Comparison of ENCODE assay signal across 8 cellular contexts in genomic region chr17:17044846-17045561, GRCh38. TPM values are rescaled to one million over a fixed set of nuclear protein-coding genes. Genes with fewer than 3 reads are reported as not detected.
DNase-seq lines count a peak whose midpoint lies in the region; ATAC-seq and TF ChIP-seq lines count a peak whose summit lies in the region.

No MANE protein-coding gene starts in this region.

- H4K8ac ChIP-seq in mesenchymal stem cell (ENCODE audit: low read length): peak overlapping the region; percentile 27

- H3K18ac ChIP-seq in mesenchymal stem cell (ENCODE audit: low read depth in 1 of 2, low read length in 2 of 2): peak overlapping the region; percentile 5 to 67

- H3K4me3 ChIP-seq in dorsolateral prefrontal cortex (peak overlapping the region in 58 of 59 donors; percentile 26 to 89 (median 77)), mesenchymal stem cell (ENCODE audit: insufficient read depth in 1 of 2, low read depth in 1 of 2, low read length in 2 of 2) (peak overlapping the region in 1 of 2 experiments; percentile 97), tibial nerve (peak overlapping the region; percentile 11 to 83 (median 58))

- peak in 1 of 2 donors; percentile 38 for TF ChIP-seq POLR2A in tibial nerve (IDR thresholded peaks at IDR 0.05)

- no peak for TF ChIP-seq EP300 in tibial nerve (IDR thresholded peaks at IDR 0.05)

- peak overlapping the region; percentile 94 for H3K9ac ChIP-seq in mesenchymal stem cell (ENCODE audit: low read length)

- no peak overlapping the region for H3K14ac ChIP-seq in mesenchymal stem cell (ENCODE audit: low read length in 2 of 2)

- H3K23ac ChIP-seq in mesenchymal stem cell (ENCODE audit: low read length in 2 of 2): no peak overlapping the region

- H3K9me3 ChIP-seq in mesenchymal stem cell (ENCODE audit: control insufficient read depth, low read length) (no peaks in the 10 kb centered on the region), tibial nerve (no peaks in the 10 kb centered on the region)

- peak overlapping the region; percentile 18 for H3K4me2 ChIP-seq in mesenchymal stem cell (ENCODE audit: low read length, poor library complexity, severe bottlenecking)

- peak overlapping the region; percentile 31 for H2AK5ac ChIP-seq in mesenchymal stem cell (ENCODE audit: low read length, severe bottlenecking)

- H3K4me1 ChIP-seq in mesenchymal stem cell (ENCODE audit: control insufficient read depth, insufficient read depth, low read depth, low read length): peaks cover 18% of the 10 kb centered on the region
- peaks cover 0 to 76% (median 36%) of the 10 kb centered on the region in 4 donors for H3K4me1 ChIP-seq in tibial nerve

- peaks cover 2% of the 10 kb centered on the region for H3K79me1 ChIP-seq in mesenchymal stem cell (replicated peaks; ENCODE audit: low read length, poor library complexity, severe bottlenecking)

- no peak overlapping the region for H2AFZ ChIP-seq in mesenchymal stem cell (ENCODE audit: low read depth, low read length)

- peak overlapping the region; percentile 23 for H4K91ac ChIP-seq in mesenchymal stem cell (ENCODE audit: low read length)

- no peak overlapping the region for H2BK15ac ChIP-seq in mesenchymal stem cell (ENCODE audit: low read depth, poor library complexity, severe bottlenecking)

- no peaks in the 10 kb centered on the region for H3K27me3 ChIP-seq in dorsolateral prefrontal cortex
- no peaks in the 10 kb centered on the region for H3K27me3 ChIP-seq in mesenchymal stem cell (ENCODE audit: control insufficient read depth in 1 of 2, insufficient read depth in 1 of 2, low read length in 2 of 2)
- no peaks in the 10 kb centered on the region for H3K27me3 ChIP-seq in tibial nerve

- intact Hi-C loops in dorsolateral prefrontal cortex (cut with DNase I): loop anchor here in 1 of 2 donors (5.0 to 10.0 kb wide), 2 partner anchors 43 to 60 kb away; no protein-coding TSS in a partner anchor

- no peak for ATAC-seq in HG02981 (IDR thresholded peaks at IDR 0.05; ENCODE audit: unreplicated experiment)
- ATAC-seq in HG03571 (IDR thresholded peaks at IDR 0.05; ENCODE audit: unreplicated experiment): no peak

- peak overlapping the region in 1 of 2 experiments; percentile 42 for H3K4ac ChIP-seq in mesenchymal stem cell (ENCODE audit: low read depth in 1 of 2, low read length in 2 of 2)

- H3K36me3 ChIP-seq in mesenchymal stem cell (ENCODE audit: control insufficient read depth in 1 of 2, insufficient read depth in 2 of 2, low read depth in 1 of 2, low read length in 2 of 2): peaks cover 0 to 3% of the 10 kb centered on the region in 2 experiments
- H3K36me3 ChIP-seq in tibial nerve: no peaks in the 10 kb centered on the region

- no peak overlapping the region for H2BK5ac ChIP-seq in mesenchymal stem cell (ENCODE audit: low read depth, low read length, poor library complexity, severe bottlenecking)

- peak; percentile 40 for DNase-seq in COR-L47 (lab: John Stamatoyannopoulos, UW)
- DNase-seq in HCEC 1CT: peak; percentile 46
- peak; percentile 85 for DNase-seq in SIG-M5 (lab: John Stamatoyannopoulos, UW)
- DNase-seq in dorsolateral prefrontal cortex: peak in 4 of 10 donors; percentile 30 to 52 (median 48)
- DNase-seq in mesenchymal stem cell: peak; percentile 92
- no peak for DNase-seq in tibial nerve (ENCODE audit: low spot score in 2 of 2)

- peak overlapping the region; percentile 71 for H2BK120ac ChIP-seq in mesenchymal stem cell (ENCODE audit: low read depth, low read length)

- TF ChIP-seq CTCF in dorsolateral prefrontal cortex (IDR thresholded peaks at IDR 0.05 in 54 of 56, conservative IDR thresholded peaks at IDR 0.05 in 2 of 56; ENCODE audit: low read depth in 1 of 56, partially characterized antibody in 56 of 56): no peak
- TF ChIP-seq CTCF in tibial nerve (IDR thresholded peaks at IDR 0.05): no peak

- H2BK12ac ChIP-seq in mesenchymal stem cell (ENCODE audit: low read length in 2 of 2): peak overlapping the region; percentile 64 to 91

- peak overlapping the region in 57 of 59 donors; percentile 4 to 90 (median 77) for H3K27ac ChIP-seq in dorsolateral prefrontal cortex
- peak overlapping the region; percentile 61 for H3K27ac ChIP-seq in mesenchymal stem cell (ENCODE audit: low read length, poor library complexity, severe bottlenecking)
- H3K27ac ChIP-seq in tibial nerve: peak overlapping the region; percentile 31 to 96 (median 80)

- WGBS in mesenchymal stem cell: under 1% methylated on average over 5 of the region's 6 CpGs
- WGBS in tibial nerve, 2 donors: 4 to 5% methylated on average over 6 of the region's 6 CpGs

RNA-seq across cellular contexts. Expression of gene MPRIP, which starts 2.7 kb away (rescaled TPM):
- 100 to 1,000 TPM; 402 to 682 (median 476) TPM for total RNA-seq in dorsolateral prefrontal cortex
- polyA plus RNA-seq in mesenchymal stem cell (2013, experiment 1 of 2): 112 TPM
- 112 TPM for polyA plus RNA-seq in mesenchymal stem cell (2013, experiment 2 of 2)
- 100 to 1,000 TPM; 216 to 291 (median 265) TPM for total RNA-seq in tibial nerve

Comparison
In these comparisons a context has a peak if more than half of its experiments do, and no peak if none do; other contexts are left out.
1. DNase-seq: peak in COR-L47 (single experiment), HCEC 1CT (single experiment), SIG-M5 (single experiment) and mesenchymal stem cell (single experiment); none in tibial nerve (0 of 2).
2. Peak in every context shown above with its lines, with median percentiles within 50 percentile points of each other: H3K27ac ChIP-seq.